14 cellular contexts compared by ENCODE assay signal in genomic region chr14:74852922-74853530, GRCh38. TPM values are rescaled to one million over a fixed set of nuclear protein-coding genes. Genes with fewer than 3 reads are reported as not detected.
DNase-seq lines count a peak whose midpoint lies in the region; ATAC-seq, FAIRE-seq and TF ChIP-seq lines count a peak whose summit lies in the region.
"Had no signal": no experiment of that assay in that cellular context is flagged by ENCODE, and none has a peak within 500 bp of the region (broad histone marks: within the 10 kb centered on the region; RNA-seq: fewer than 3 reads in every experiment).

No MANE protein-coding gene starts in this region.

- no peak for TF ChIP-seq CTCF in gastroesophageal sphincter (IDR thresholded peaks at IDR 0.05)

- in situ Hi-C loops in GM23248 (cut with MboI): no loop called here

- H3K9me3 Mint-ChIP-seq in activated CD8-positive, alpha-beta T cell treated with anti-CD3 and anti-CD28 coated beads, Interleukin-2, amount 10 ng/mL, durations not matched to agents 7 days and 5 days (ENCODE audit: insufficient read depth): no peaks in the 10 kb centered on the region

- H3K4me1 Mint-ChIP-seq in activated CD8-positive, alpha-beta T cell treated with anti-CD3 and anti-CD28 coated beads, Interleukin-2, amount 10 ng/mL, durations not matched to agents 7 days and 5 days (ENCODE audit: low read depth): peaks cover 18% of the 10 kb centered on the region

- H3K4me3 Mint-ChIP-seq in activated CD8-positive, alpha-beta T cell treated with anti-CD3 and anti-CD28 coated beads, Interleukin-2, amount 10 ng/mL, durations not matched to agents 7 days and 5 days: no peak overlapping the region

- DNase-seq in GM23248: peak; percentile 82
- DNase-seq in activated CD8-positive, alpha-beta T cell treated with anti-CD3 and anti-CD28 coated beads, Interleukin-2, amount 10 ng/mL, durations not matched to agents 7 days and 5 days: no peak
- DNase-seq in small intestine: peak; percentile 31
- DNase-seq in COLO668 (lab: John Stamatoyannopoulos, UW; ENCODE audit: unreplicated experiment): no peak
- no peak for DNase-seq in central memory CD4-positive, alpha-beta T cell
- DNase-seq: activated CD4-positive, alpha-beta T cell treated with anti-CD3 and anti-CD28 coated beads, Interleukin-2, amount 50 U/mL, for 4 hours; DMS153; foreskin melanocyte; NCI-H2171 treated with DMSO at 0.1 percent for 48 hours had no signal

- peak overlapping the region; percentile 2; the same call in 1 of the 2 replicates for H3K9ac ChIP-seq in GM23248

- H3K27me3 Mint-ChIP-seq in activated CD8-positive, alpha-beta T cell treated with anti-CD3 and anti-CD28 coated beads, Interleukin-2, amount 10 ng/mL, durations not matched to agents 7 days and 5 days (ENCODE audit: low read depth): no peaks in the 10 kb centered on the region

- CTCF ChIA-PET in activated CD8-positive, alpha-beta T cell treated with anti-CD3 and anti-CD28 coated beads, Interleukin-2, amount 10 ng/mL, durations not matched to agents 7 days and 5 days (lab: Charles Lee): interaction anchor here (0.9 to 15.6 kb wide), 12 partner anchors 7 to 441 kb away, joined by 3 to 552 read pairs (median 5); no protein-coding TSS in a partner anchor

- H3K4me3 ChIP-seq in GM23248 (peak overlapping the region; percentile 45), gastroesophageal sphincter (no peak overlapping the region), small intestine (ENCODE audit: low read depth in 1 of 2, low read length in 2 of 2) (no peak overlapping the region)
- H3K4me3 ChIP-seq: ascending aorta, SJSA1, skin epidermis had no signal

- H3F3A ChIP-seq in GM23248 (ENCODE audit: insufficient read depth): peaks cover 34% of the 10 kb centered on the region

- H3K9me3 ChIP-seq in GM23248 (ENCODE audit: low read depth) (no peaks in the 10 kb centered on the region), gastroesophageal sphincter (no peaks in the 10 kb centered on the region), small intestine (ENCODE audit: control insufficient read depth, low read depth) (no peaks in the 10 kb centered on the region)
- H3K9me3 ChIP-seq: ascending aorta, SJSA1 had no signal

- H3K36me3 ChIP-seq in GM23248 (ENCODE audit: low read depth) (no peaks in the 10 kb centered on the region), gastroesophageal sphincter (no peaks in the 10 kb centered on the region), small intestine (ENCODE audit: control insufficient read depth in 2 of 2, insufficient read depth in 2 of 2, low read length in 2 of 2) (no peaks in the 10 kb centered on the region)
- H3K36me3 ChIP-seq: ascending aorta, SJSA1 had no signal

- H3K4me2 ChIP-seq in GM23248 (ENCODE audit: unreplicated experiment): peak overlapping the region; percentile 67

- TF ChIP-seq POLR2A in gastroesophageal sphincter (IDR thresholded peaks at IDR 0.05): no peak

- POLR2A ChIA-PET in activated CD8-positive, alpha-beta T cell treated with anti-CD3 and anti-CD28 coated beads, Interleukin-2, amount 10 ng/mL, durations not matched to agents 7 days and 5 days (lab: Charles Lee): no interaction called here

- H3K27me3 ChIP-seq in GM23248 (replicated peaks; ENCODE audit: insufficient read depth) (no peaks in the 10 kb centered on the region), gastroesophageal sphincter (no peaks in the 10 kb centered on the region), small intestine (ENCODE audit: control insufficient read depth in 2 of 2, insufficient read depth in 2 of 2, low read length in 2 of 2) (no peaks in the 10 kb centered on the region)
- H3K27me3 ChIP-seq: ascending aorta, SJSA1 had no signal

- H2AFZ ChIP-seq in GM23248: peak overlapping the region; percentile 7; the same call in 1 of the 2 replicates

- no peaks in the 10 kb centered on the region for H3K79me2 ChIP-seq in GM23248 (ENCODE audit: insufficient read depth)

- WGBS in GM23248 (ENCODE audit: low coverage in 1 of 2, low lambda C conversion rate in 2 of 2, missing lambda C conversion rate in 2 of 2), 2 experiments: 0 to 4% methylated on average over 2 of the region's 2 CpGs
- 5 to 27% methylated on average over 2 of the region's 2 CpGs for WGBS in gastroesophageal sphincter (ENCODE audit: low coverage in 1 of 2), 2 donors
- 37 to 45% (median 42%) methylated on average over 2 of the region's 2 CpGs for WGBS in small intestine, 3 donors

- no peaks in the 10 kb centered on the region for H3K36me3 Mint-ChIP-seq in activated CD8-positive, alpha-beta T cell treated with anti-CD3 and anti-CD28 coated beads, Interleukin-2, amount 10 ng/mL, durations not matched to agents 7 days and 5 days (ENCODE audit: low read depth)

- H4K20me1 ChIP-seq in GM23248 (ENCODE audit: insufficient read depth): no peaks in the 10 kb centered on the region

- H3K27ac Mint-ChIP-seq in activated CD8-positive, alpha-beta T cell treated with anti-CD3 and anti-CD28 coated beads, Interleukin-2, amount 10 ng/mL, durations not matched to agents 7 days and 5 days: no peak overlapping the region

- H3K4me1 ChIP-seq in GM23248 (ENCODE audit: insufficient read depth) (peaks cover 40% of the 10 kb centered on the region), gastroesophageal sphincter (peaks cover 0 to 35% (median 16%) of the 10 kb centered on the region in 3 donors), small intestine (ENCODE audit: control insufficient read depth in 2 of 2, insufficient read depth in 1 of 2, low read depth in 1 of 2, low read length in 1 of 2) (peaks cover 2 to 14% of the 10 kb centered on the region in 2 donors)

- no peaks in the 10 kb centered on the region for H3K9me2 ChIP-seq in GM23248 (ENCODE audit: insufficient read depth)

- TF ChIP-seq EP300 in gastroesophageal sphincter (IDR thresholded peaks at IDR 0.05): no peak

- peak overlapping the region; percentile 60 for H3K27ac ChIP-seq in GM23248
- peak overlapping the region in 3 of 4 donors; percentile 39 to 79 (median 46) for H3K27ac ChIP-seq in gastroesophageal sphincter
- peak overlapping the region in 1 of 2 donors; percentile 52 for H3K27ac ChIP-seq in small intestine (ENCODE audit: low read depth in 1 of 2, low read length in 1 of 2)
- H3K27ac ChIP-seq: ascending aorta, SJSA1 had no signal

- ATAC-seq in activated CD8-positive, alpha-beta T cell treated with anti-CD3 and anti-CD28 coated beads, Interleukin-2, amount 10 ng/mL, durations not matched to agents 7 days and 5 days: peak; percentile 49
- peak; percentile 77 for ATAC-seq in gastroesophageal sphincter
- no peak for ATAC-seq in HG03097 (IDR thresholded peaks at IDR 0.05; ENCODE audit: low FRiP score, unreplicated experiment)

- FAIRE-seq in small intestine (lab: Jason Lieb, UNC): no peak

RNA-seq across cellular contexts. Expression of gene PROX2, which starts 22.9 kb away (rescaled TPM):
- not detected in 2 replicates for total RNA-seq in GM23248 (2014; rRNA removed; shearing (Covaris generic))
- polyA plus RNA-seq in GM23248 (2016; fragmentation: Nextera tagmentation; extraction: Ambion mirVana): 0.05 TPM in 1 of 2 replicates, not detected in the other
- total RNA-seq in activated CD8-positive, alpha-beta T cell treated with anti-CD3 and anti-CD28 coated beads, Interleukin-2, amount 10 ng/mL, durations not matched to agents 7 days and 5 days: under 1 TPM; 0.13 to 0.44 TPM
- total RNA-seq in gastroesophageal sphincter: under 1 TPM in 1 of 4 donors, not detected in 3; 0.08 TPM
- not detected for polyA plus RNA-seq in small intestine
- total RNA-seq: ascending aorta, SJSA1 had no signal

RNA-seq across cellular contexts. Expression of gene DLST, which starts 28.7 kb away (rescaled TPM):
- total RNA-seq in GM23248 (2014; rRNA removed; shearing (Covaris generic)): 60.8 and 88.1 TPM in 2 replicates
- 11.8 and 12.4 TPM in 2 replicates for polyA plus RNA-seq in GM23248 (2016; fragmentation: Nextera tagmentation; extraction: Ambion mirVana)
- total RNA-seq in activated CD8-positive, alpha-beta T cell treated with anti-CD3 and anti-CD28 coated beads, Interleukin-2, amount 10 ng/mL, durations not matched to agents 7 days and 5 days: 100 to 1,000 TPM; 106 to 108 TPM
- 10 to 100 TPM; 79.3 to 98.7 (median 87.8) TPM for total RNA-seq in gastroesophageal sphincter
- polyA plus RNA-seq in small intestine: 100 to 1,000 TPM in 2 of 3 donors, 10 to 100 TPM in 1; 95.2 to 110 (median 101) TPM

Comparison
In these comparisons a context has a peak if more than half of its experiments do, and no peak if none do; other contexts are left out.
1. DNase-seq: peak in GM23248 (single experiment) and small intestine (single experiment); none in activated CD8-positive, alpha-beta T cell treated with anti-CD3 and anti-CD28 coated beads, Interleukin-2, amount 10 ng/mL, durations not matched to agents 7 days and 5 days (single experiment), COLO668 (single experiment) and central memory CD4-positive, alpha-beta T cell (single experiment).